In genomic region chr1:202235856-202236837, GRCh38 we compare ENCODE assay signal across 9 cellular contexts. TPM values are rescaled to one million over a fixed set of nuclear protein-coding genes. Genes with fewer than 3 reads are reported as not detected.
DNase-seq lines count a peak whose midpoint lies in the region; ATAC-seq and TF ChIP-seq lines count a peak whose summit lies in the region.
"Had no signal": no experiment of that assay in that cellular context is flagged by ENCODE, and none has a peak within 500 bp of the region (broad histone marks: within the 10 kb centered on the region; RNA-seq: fewer than 3 reads in every experiment).

No MANE protein-coding gene starts in this region.

- H3K4me3 ChIP-seq in CD8-positive, alpha-beta memory T cell (ENCODE audit: low read length): no peak overlapping the region
- H3K4me3 ChIP-seq in HEK293 (ENCODE audit: low read depth, low read length): peak overlapping the region; percentile 1; the same call in 1 of the 2 replicates
- no peak overlapping the region for H3K4me3 ChIP-seq in right lobe of liver
- H3K4me3 ChIP-seq: SK-N-MC had no signal

- peaks cover 4 to 7% (median 5%) of the 10 kb centered on the region in 3 donors for H3K36me3 Mint-ChIP-seq in CD8-positive, alpha-beta memory T cell

- POLR2A ChIA-PET in CD8-positive, alpha-beta memory T cell (lab: Charles Lee): no interaction called here
- POLR2A ChIA-PET in HEK293 (lab: Yijun Ruan, JAX): interaction anchor here (0.7 to 0.9 kb wide), 2 partner anchors 14 to 45 kb away, joined by 3 to 4 read pairs; no protein-coding TSS in a partner anchor

- DNase-seq in CD8-positive, alpha-beta memory T cell: peak; percentile 21 to 74 (median 49)
- DNase-seq in NCI-H2171 treated with DMSO at 0.1 percent for 48 hours (lab: John Stamatoyannopoulos, UW): peak; percentile 65
- DNase-seq in activated CD4-positive, CD25-positive, alpha-beta regulatory T cell treated with anti-CD3 and anti-CD28 coated beads, Interleukin-2, amount 50 U/mL, for 16 hours (ENCODE audit: low read depth, low spot score): peak; percentile 27
- DNase-seq in cerebellar cortex (ENCODE audit: low spot score): peak; percentile 52
- DNase-seq in right lobe of liver: peak; percentile 60 to 68 (median 61)
- peak; percentile 35 to 72 (median 45) for DNase-seq in stimulated activated CD4-positive, alpha-beta T cell treated with anti-CD3 and anti-CD28 coated beads, TNF-alpha, amount 100 ng/mL, for 24 hours (ENCODE audit: low read depth in 3 of 3)

- no peaks in the 10 kb centered on the region for H3K9me3 Mint-ChIP-seq in CD8-positive, alpha-beta memory T cell

- TF ChIP-seq CTCF in HEK293 (tag by site-specific recombination; IDR thresholded peaks at IDR 0.05): peak; percentile 74
- TF ChIP-seq CTCF in right lobe of liver (IDR thresholded peaks at IDR 0.05): peak; percentile 67 to 83 (median 81)

- no peak overlapping the region for H3K27ac ChIP-seq in CD8-positive, alpha-beta memory T cell (ENCODE audit: low read depth, low read length)
- H3K27ac ChIP-seq in HEK293 (ENCODE audit: extremely low read depth, low read depth, low read length) (no peak overlapping the region; the same call in 1 of the 2 replicates), right lobe of liver (no peak overlapping the region)
- H3K27ac ChIP-seq: SK-N-MC had no signal

- CTCF ChIA-PET in CD8-positive, alpha-beta memory T cell (lab: Charles Lee): interaction anchor here (0.7 to 1.4 kb wide), 4 partner anchors 15 to 79 kb away, joined by 3 read pairs; no protein-coding TSS in a partner anchor
- CTCF ChIA-PET in HEK293 (lab: Yijun Ruan, JAX): interaction anchor here (0.6 to 4.7 kb wide), 30 partner anchors 10 to 93 kb away, joined by 3 to 35 read pairs (median 6); partner anchors contain the start of genes ARL8A and LGR6

- peak overlapping the region in 2 of 8 donors; percentile 38 to 82 for H3K27ac Mint-ChIP-seq in CD8-positive, alpha-beta memory T cell

- no peaks in the 10 kb centered on the region for H3K4me1 ChIP-seq in CD8-positive, alpha-beta memory T cell (ENCODE audit: insufficient read depth, low read length)
- H3K4me1 ChIP-seq in HEK293 (ENCODE audit: control insufficient read depth, insufficient read depth, low read length) (peaks cover 5% of the 10 kb centered on the region; the same call in 1 of the 2 replicates), right lobe of liver (no peaks in the 10 kb centered on the region)

- H3K9me3 ChIP-seq in CD8-positive, alpha-beta memory T cell (ENCODE audit: low read length): no peaks in the 10 kb centered on the region
- H3K9me3 ChIP-seq in HEK293 (ENCODE audit: control insufficient read depth, insufficient read depth, low read depth, low read length) (no peaks in the 10 kb centered on the region), right lobe of liver (no peaks in the 10 kb centered on the region)

- peaks cover 2 to 12% of the 10 kb centered on the region in 2 donors for H3K27me3 Mint-ChIP-seq in CD8-positive, alpha-beta memory T cell

- intact Hi-C loops in right lobe of liver (cut with DNase I): no loop called here

- no peaks in the 10 kb centered on the region for H3K27me3 ChIP-seq in CD8-positive, alpha-beta memory T cell (ENCODE audit: insufficient read depth, low read length, poor library complexity, severe bottlenecking)
- H3K27me3 ChIP-seq in right lobe of liver: no peaks in the 10 kb centered on the region

- peak; percentile 82 to 95 (median 92) for ATAC-seq in right lobe of liver
- ATAC-seq in HG03108 (IDR thresholded peaks at IDR 0.05; ENCODE audit: unreplicated experiment): no peak

- WGBS in right lobe of liver (ENCODE audit: insufficient coverage, low coverage, low lambda C conversion rate, missing lambda C conversion rate): 31% methylated on average over 6 of the region's 19 CpGs

- peaks cover 0 to 3% (median 2%) of the 10 kb centered on the region in 3 donors for H3K4me1 Mint-ChIP-seq in CD8-positive, alpha-beta memory T cell

- H3K36me3 ChIP-seq in CD8-positive, alpha-beta memory T cell (ENCODE audit: insufficient read depth, low read length): no peaks in the 10 kb centered on the region
- no peaks in the 10 kb centered on the region for H3K36me3 ChIP-seq in HEK293 (ENCODE audit: control insufficient read depth in 2 of 2, insufficient read depth in 1 of 2, low read length in 2 of 2)
- H3K36me3 ChIP-seq in right lobe of liver: no peaks in the 10 kb centered on the region

- H3K4me3 Mint-ChIP-seq in CD8-positive, alpha-beta memory T cell: no peak overlapping the region

- TF ChIP-seq POLR2A in right lobe of liver (IDR thresholded peaks at IDR 0.05): no peak

TF ChIP-seq in HEK293, 187 proteins besides CTCF, POLR2A, EP300 and RAD21 (continues in another document):
- TF ChIP-seq ZBTB21 (tag by site-specific recombination; IDR thresholded peaks at IDR 0.05): no peak; the same call in 1 of the 2 replicates
- peak; percentile 74 for TF ChIP-seq ZEB2 (tag by site-specific recombination; IDR thresholded peaks at IDR 0.05)
- TF ChIP-seq ZNF701 (tag by site-specific recombination; IDR thresholded peaks at IDR 0.05): no peak
- no peak for TF ChIP-seq GFI1B (tag by site-specific recombination; IDR thresholded peaks at IDR 0.05)
- peak; percentile 8; the same call in 1 of the 2 replicates for TF ChIP-seq ZNF121 (tag by site-specific recombination; IDR thresholded peaks at IDR 0.05)
- TF ChIP-seq ZNF558 (tag by site-specific recombination; IDR thresholded peaks at IDR 0.05): no peak
- no peak for TF ChIP-seq ZNF488 (tag by site-specific recombination; IDR thresholded peaks at IDR 0.05)
- TF ChIP-seq ZNF157 (tag by site-specific recombination; IDR thresholded peaks at IDR 0.05): no peak
- no peak for TF ChIP-seq MEIS1 (CRISPR knock-in tag; IDR thresholded peaks at IDR 0.05; ENCODE audit: borderline replicate concordance)
- TF ChIP-seq TRIM28 (IDR thresholded peaks at IDR 0.05; ENCODE audit: borderline replicate concordance, low read length): no peak
- no peak for TF ChIP-seq ZXDB (tag by site-specific recombination; IDR thresholded peaks at IDR 0.05)
- TF ChIP-seq, protein P1, sequence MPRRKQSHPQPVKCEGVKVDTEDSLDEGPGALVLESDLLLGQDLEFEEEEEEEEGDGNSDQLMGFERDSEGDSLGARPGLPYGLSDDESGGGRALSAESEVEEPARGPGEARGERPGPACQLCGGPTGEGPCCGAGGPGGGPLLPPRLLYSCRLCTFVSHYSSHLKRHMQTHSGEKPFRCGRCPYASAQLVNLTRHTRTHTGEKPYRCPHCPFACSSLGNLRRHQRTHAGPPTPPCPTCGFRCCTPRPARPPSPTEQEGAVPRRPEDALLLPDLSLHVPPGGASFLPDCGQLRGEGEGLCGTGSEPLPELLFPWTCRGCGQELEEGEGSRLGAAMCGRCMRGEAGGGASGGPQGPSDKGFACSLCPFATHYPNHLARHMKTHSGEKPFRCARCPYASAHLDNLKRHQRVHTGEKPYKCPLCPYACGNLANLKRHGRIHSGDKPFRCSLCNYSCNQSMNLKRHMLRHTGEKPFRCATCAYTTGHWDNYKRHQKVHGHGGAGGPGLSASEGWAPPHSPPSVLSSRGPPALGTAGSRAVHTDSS (tag by site-specific recombination; IDR thresholded peaks at IDR 0.05): peak; percentile 17; the same call in 1 of the 2 replicates
- no peak for TF ChIP-seq ZNF311 (tag by site-specific recombination; IDR thresholded peaks at IDR 0.05; ENCODE audit: borderline replicate concordance)
- TF ChIP-seq, protein P2, sequence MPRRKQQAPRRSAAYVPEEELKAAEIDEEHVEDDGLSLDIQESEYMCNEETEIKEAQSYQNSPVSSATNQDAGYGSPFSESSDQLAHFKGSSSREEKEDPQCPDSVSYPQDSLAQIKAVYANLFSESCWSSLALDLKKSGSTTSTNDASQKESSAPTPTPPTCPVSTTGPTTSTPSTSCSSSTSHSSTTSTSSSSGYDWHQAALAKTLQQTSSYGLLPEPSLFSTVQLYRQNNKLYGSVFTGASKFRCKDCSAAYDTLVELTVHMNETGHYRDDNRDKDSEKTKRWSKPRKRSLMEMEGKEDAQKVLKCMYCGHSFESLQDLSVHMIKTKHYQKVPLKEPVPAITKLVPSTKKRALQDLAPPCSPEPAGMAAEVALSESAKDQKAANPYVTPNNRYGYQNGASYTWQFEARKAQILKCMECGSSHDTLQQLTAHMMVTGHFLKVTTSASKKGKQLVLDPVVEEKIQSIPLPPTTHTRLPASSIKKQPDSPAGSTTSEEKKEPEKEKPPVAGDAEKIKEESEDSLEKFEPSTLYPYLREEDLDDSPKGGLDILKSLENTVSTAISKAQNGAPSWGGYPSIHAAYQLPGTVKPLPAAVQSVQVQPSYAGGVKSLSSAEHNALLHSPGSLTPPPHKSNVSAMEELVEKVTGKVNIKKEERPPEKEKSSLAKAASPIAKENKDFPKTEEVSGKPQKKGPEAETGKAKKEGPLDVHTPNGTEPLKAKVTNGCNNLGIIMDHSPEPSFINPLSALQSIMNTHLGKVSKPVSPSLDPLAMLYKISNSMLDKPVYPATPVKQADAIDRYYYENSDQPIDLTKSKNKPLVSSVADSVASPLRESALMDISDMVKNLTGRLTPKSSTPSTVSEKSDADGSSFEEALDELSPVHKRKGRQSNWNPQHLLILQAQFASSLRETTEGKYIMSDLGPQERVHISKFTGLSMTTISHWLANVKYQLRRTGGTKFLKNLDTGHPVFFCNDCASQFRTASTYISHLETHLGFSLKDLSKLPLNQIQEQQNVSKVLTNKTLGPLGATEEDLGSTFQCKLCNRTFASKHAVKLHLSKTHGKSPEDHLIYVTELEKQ (tag by site-specific recombination; IDR thresholded peaks at IDR 0.05; ENCODE audit: borderline replicate concordance): no peak
- no peak for TF ChIP-seq YY2 (tag by site-specific recombination; IDR thresholded peaks at IDR 0.05)
- TF ChIP-seq ZBTB20 (tag by site-specific recombination; IDR thresholded peaks at IDR 0.05): peak; percentile 94
- TF ChIP-seq ZFP69B (tag by site-specific recombination; IDR thresholded peaks at IDR 0.05): no peak
- TF ChIP-seq ZNF473 (tag by site-specific recombination; IDR thresholded peaks at IDR 0.05): no peak
- TF ChIP-seq ZNF335 (tag by site-specific recombination; conservative IDR thresholded peaks at IDR 0.05): peak; percentile 95
- no peak for TF ChIP-seq SCRT1 (tag by site-specific recombination; IDR thresholded peaks at IDR 0.05; ENCODE audit: borderline replicate concordance)
- TF ChIP-seq ZNF776 (tag by site-specific recombination; IDR thresholded peaks at IDR 0.05; ENCODE audit: borderline replicate concordance): no peak

RNA-seq across cellular contexts. Expression of gene LGR6, which starts 42.5 kb away (rescaled TPM):
- total RNA-seq in CD8-positive, alpha-beta memory T cell: under 1 TPM; 0.40 to 0.53 TPM
- 3.1 TPM for polyA plus RNA-seq in CD8-positive, alpha-beta memory T cell
- total RNA-seq in right lobe of liver: 1 to 10 TPM in 3 of 6 experiments, under 1 TPM in 3; 0.17 to 2.0 (median 1.0) TPM
